Comparison of ENCODE assay signal across 1 cellular context in genomic region chr12:15770581-15770980, GRCh38.
TF ChIP-seq lines count a peak whose summit lies in the region.

No MANE protein-coding gene starts in this region.

TF ChIP-seq in SK-N-SH treated with all-trans-retinoic acid at 6 μM for 48 hours, 23 proteins besides CTCF, POLR2A, EP300 and RAD21 (continued from another document):
- TF ChIP-seq TOX (CRISPR knock-in tag; IDR thresholded peaks at IDR 0.05; ENCODE audit: borderline replicate concordance): no peak
- TF ChIP-seq OSR1 (CRISPR knock-in tag; IDR thresholded peaks at IDR 0.05): no peak
- TF ChIP-seq ZNF70 (CRISPR knock-in tag; IDR thresholded peaks at IDR 0.05): no peak
- TF ChIP-seq PPARA (CRISPR knock-in tag; IDR thresholded peaks at IDR 0.05; ENCODE audit: borderline replicate concordance): no peak
- TF ChIP-seq TSHZ2 (CRISPR knock-in tag; IDR thresholded peaks at IDR 0.05): no peak
- TF ChIP-seq ARNTL (CRISPR knock-in tag; IDR thresholded peaks at IDR 0.05; ENCODE audit: borderline replicate concordance, low read depth): no peak
- no peak for TF ChIP-seq POU6F1 (CRISPR knock-in tag; IDR thresholded peaks at IDR 0.05; ENCODE audit: borderline replicate concordance, low read depth)
